8 cellular contexts compared by ENCODE assay signal in the genomic region with DNA sequence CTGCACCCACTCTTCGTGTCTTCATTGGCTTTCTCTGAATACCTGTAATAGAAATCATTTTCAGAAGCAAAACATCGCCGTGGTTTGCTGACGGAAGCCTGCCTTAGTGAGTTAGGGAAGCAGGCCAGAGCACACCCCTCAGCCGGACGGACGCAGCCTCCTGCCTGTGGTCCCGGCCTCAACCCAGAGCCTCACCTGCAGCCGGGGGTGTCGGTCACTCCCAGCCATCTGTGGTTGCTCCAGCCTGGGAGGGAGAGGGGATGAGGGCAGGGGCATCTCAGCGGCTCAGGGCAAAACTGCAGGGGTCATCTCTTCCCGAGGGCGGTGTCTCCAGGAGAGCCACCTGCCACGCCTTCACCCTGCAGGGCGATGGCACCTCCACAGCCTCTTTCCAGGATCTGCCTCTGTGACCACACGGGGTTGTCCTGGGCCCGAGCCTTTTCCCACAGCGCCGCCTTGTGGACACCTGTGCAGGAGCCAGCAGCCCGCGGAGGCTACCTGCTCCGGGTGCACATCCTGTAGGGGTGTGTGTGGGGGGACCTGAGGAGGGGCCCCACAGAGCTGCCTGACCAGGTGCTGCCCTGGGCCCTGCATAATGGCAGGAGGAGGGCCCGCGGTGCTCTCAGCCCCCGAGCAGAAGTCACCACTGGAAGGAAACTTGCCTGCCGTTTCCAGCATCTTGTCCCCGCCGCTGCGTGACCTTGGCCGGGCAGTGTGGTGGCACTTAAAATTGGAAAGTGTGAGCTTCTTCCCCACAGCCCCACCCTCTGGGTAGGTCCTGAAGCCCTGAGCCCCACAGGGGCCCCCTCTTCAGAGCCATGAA. TPM values are rescaled to one million over a fixed set of nuclear protein-coding genes. Genes with fewer than 3 reads are reported as not detected.
DNase-seq lines count a peak whose midpoint lies in the region; ATAC-seq and TF ChIP-seq lines count a peak whose summit lies in the region.

No MANE protein-coding gene starts in this region.

- peak; percentile 88 for TF ChIP-seq CTCF in BE2C (IDR thresholded peaks at IDR 0.05; ENCODE audit: low read depth, low read length)

- peaks cover 54% of the 10 kb centered on the region for H3K36me3 ChIP-seq in BE2C

- peaks cover 4 to 12% of the 10 kb centered on the region in 2 donors for H3K4me1 Mint-ChIP-seq in natural killer cell treated with Interleukin-12 subunit alpha and Interleukin-12 subunit beta and Interleukin-15 and Interleukin-18, amount 100 ng/mL, for 72 hours (ENCODE audit: low read depth in 2 of 2)

- no peaks in the 10 kb centered on the region for H3K9me3 Mint-ChIP-seq in natural killer cell treated with Interleukin-12 subunit alpha and Interleukin-12 subunit beta and Interleukin-15 and Interleukin-18, amount 100 ng/mL, for 72 hours

- ATAC-seq in GM19043 (IDR thresholded peaks at IDR 0.05; ENCODE audit: low read depth, unreplicated experiment), result peak; percentile 80
- peak; percentile 55 for ATAC-seq in HG03196 (IDR thresholded peaks at IDR 0.05; ENCODE audit: unreplicated experiment)
- ATAC-seq in esophagus mucosa, result peak; percentile 88
- peak; percentile 87 to 90 for ATAC-seq in natural killer cell treated with Interleukin-12 subunit alpha and Interleukin-12 subunit beta and Interleukin-15 and Interleukin-18, amount 100 ng/mL, for 72 hours

- H3K4me3 Mint-ChIP-seq in natural killer cell treated with Interleukin-12 subunit alpha and Interleukin-12 subunit beta and Interleukin-15 and Interleukin-18, amount 100 ng/mL, for 72 hours, result no peak overlapping the region

- H3K9me3 ChIP-seq in BE2C, result no peaks in the 10 kb centered on the region

- no peaks in the 10 kb centered on the region for H3K4me1 ChIP-seq in BE2C

- H3K27me3 Mint-ChIP-seq in natural killer cell treated with Interleukin-12 subunit alpha and Interleukin-12 subunit beta and Interleukin-15 and Interleukin-18, amount 100 ng/mL, for 72 hours, result no peaks in the 10 kb centered on the region

- H3K27me3 ChIP-seq in BE2C, result no peaks in the 10 kb centered on the region

- DNase-seq in BE2C (peak; percentile 81), NOMO-1 treated with dmso at 0.1 percent for 144 hours (lab: John Stamatoyannopoulos, UW; ENCODE audit: unreplicated experiment) (peak; percentile 4), activated T-cell treated with anti-CD3 and anti-CD28 coated beads for 4 hours (peak; percentile 80)
- peak; percentile 78 for DNase-seq in natural killer cell treated with Interleukin-12 subunit alpha and Interleukin-12 subunit beta and Interleukin-15 and Interleukin-18, amount 100 ng/mL, for 72 hours (ENCODE audit: low spot score)
- peak; percentile 78 for DNase-seq in stimulated activated naive CD4-positive, alpha-beta T cell treated with Interleukin-2 at 50 U/mL for 16 hours (lab: John Stamatoyannopoulos, UW)

- H3K4me3 ChIP-seq in BE2C (ENCODE audit: low read depth, low read length), result no peak overlapping the region

- no peaks in the 10 kb centered on the region for H3K36me3 Mint-ChIP-seq in natural killer cell treated with Interleukin-12 subunit alpha and Interleukin-12 subunit beta and Interleukin-15 and Interleukin-18, amount 100 ng/mL, for 72 hours

- no peak overlapping the region for H3K27ac Mint-ChIP-seq in natural killer cell treated with Interleukin-12 subunit alpha and Interleukin-12 subunit beta and Interleukin-15 and Interleukin-18, amount 100 ng/mL, for 72 hours

RNA-seq across cellular contexts. Expression of a gene that starts 21.6 kb away (rescaled TPM):
- 37.9 TPM for polyA plus RNA-seq in BE2C (2012; ENCODE audit: insufficient read depth, insufficient read length, low read depth)
- total RNA-seq in esophagus mucosa, result 18.0 TPM
- total RNA-seq in natural killer cell treated with Interleukin-12 subunit alpha and Interleukin-12 subunit beta and Interleukin-15 and Interleukin-18, amount 100 ng/mL, for 72 hours, result 10 to 100 TPM; 87.3 to 99.4 TPM

Comparison
In these comparisons a context has a peak if more than half of its experiments do, and no peak if none do; other contexts are left out.
1. DNase-seq: peak in every context shown above with its lines; median percentile 81 in BE2C; 80 in activated T-cell treated with anti-CD3 and anti-CD28 coated beads for 4 hours; 78 in natural killer cell treated with Interleukin-12 subunit alpha and Interleukin-12 subunit beta and Interleukin-15 and Interleukin-18, amount 100 ng/mL, for 72 hours; 78 in stimulated activated naive CD4-positive, alpha-beta T cell treated with Interleukin-2 at 50 U/mL for 16 hours; 4 in NOMO-1 treated with dmso at 0.1 percent for 144 hours.